15 cellular contexts compared by ENCODE assay signal in the genomic region with DNA sequence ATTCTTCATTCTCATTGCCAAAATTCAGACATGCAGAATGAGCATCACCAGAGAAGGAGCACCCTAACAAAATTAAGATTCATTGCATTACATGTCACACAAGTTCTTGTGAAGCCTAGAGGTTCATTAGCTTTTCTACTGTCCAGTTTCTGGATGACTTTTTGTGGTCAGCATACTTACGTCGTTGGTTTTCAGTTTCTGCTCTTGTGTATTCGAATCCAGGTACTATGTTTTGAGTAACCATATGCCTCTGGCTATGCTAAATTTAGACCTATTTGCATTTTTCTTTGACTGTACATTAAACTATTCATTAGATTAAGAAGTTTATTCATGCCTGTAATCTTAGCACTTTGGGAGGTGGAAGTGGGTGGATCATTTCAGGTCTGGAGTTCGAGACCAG.
DNase-seq lines count a peak whose midpoint lies in the region; ATAC-seq lines count a peak whose summit lies in the region.
"Had no signal": no experiment of that assay in that cellular context is flagged by ENCODE, and none has a peak within 500 bp of the region (broad histone marks: within the 10 kb centered on the region; RNA-seq: fewer than 3 reads in every experiment).

No MANE protein-coding gene starts in this region.

- H3K27ac Mint-ChIP-seq in stimulated activated effector memory CD8-positive, alpha-beta T cell treated with anti-CD3 and anti-CD28 coated beads, Interleukin-12 subunit alpha, Interleukin-12 subunit beta, amount 100 ng/mL, for 72 hours = no peak overlapping the region
- H3K27ac Mint-ChIP-seq: CD4-positive, CD25-positive, alpha-beta regulatory T cell had no signal

- H3K9me3 Mint-ChIP-seq in stimulated activated effector memory CD8-positive, alpha-beta T cell treated with anti-CD3 and anti-CD28 coated beads, Interleukin-12 subunit alpha, Interleukin-12 subunit beta, amount 100 ng/mL, for 72 hours = no peaks in the 10 kb centered on the region

- no peak overlapping the region for H3K4me3 Mint-ChIP-seq in stimulated activated effector memory CD8-positive, alpha-beta T cell treated with anti-CD3 and anti-CD28 coated beads, Interleukin-12 subunit alpha, Interleukin-12 subunit beta, amount 100 ng/mL, for 72 hours
- H3K4me3 Mint-ChIP-seq: CD4-positive, CD25-positive, alpha-beta regulatory T cell had no signal

- H3K4me1 Mint-ChIP-seq in stimulated activated effector memory CD8-positive, alpha-beta T cell treated with anti-CD3 and anti-CD28 coated beads, Interleukin-12 subunit alpha, Interleukin-12 subunit beta, amount 100 ng/mL, for 72 hours = no peaks in the 10 kb centered on the region
- H3K4me1 Mint-ChIP-seq: CD4-positive, CD25-positive, alpha-beta regulatory T cell had no signal

- DNase-seq in stimulated activated effector memory CD8-positive, alpha-beta T cell treated with anti-CD3 and anti-CD28 coated beads, Interleukin-12 subunit alpha, Interleukin-12 subunit beta, amount 100 ng/mL, for 72 hours (ENCODE audit: low spot score in 2 of 2) = no peak
- DNase-seq in NCI-H128 (lab: John Stamatoyannopoulos, UW; ENCODE audit: unreplicated experiment) = no peak
- DNase-seq in H4 (ENCODE audit: low spot score) = no peak
- DNase-seq in amygdala (lab: John Stamatoyannopoulos, UW) = no peak
- DNase-seq: activated CD4-positive, CD25-positive, alpha-beta regulatory T cell; activated T-cell treated with anti-CD3 and anti-CD28 coated beads, Interleukin-2, amount 50 U/mL, for 1 hour; amniotic stem cell; CD4-positive, CD25-positive, alpha-beta regulatory T cell; dorsolateral prefrontal cortex; mesenchymal stem cell; small intestine; thyroid gland had no signal

- ATAC-seq in GM19025 (IDR thresholded peaks at IDR 0.05; ENCODE audit: low read depth, unreplicated experiment) = peak; percentile 61
- peak; percentile 94 for ATAC-seq in HG02610 (IDR thresholded peaks at IDR 0.05; ENCODE audit: unreplicated experiment)
- peak; percentile 83 for ATAC-seq in HG03159 (IDR thresholded peaks at IDR 0.05; ENCODE audit: unreplicated experiment)
- ATAC-seq in stimulated activated effector memory CD8-positive, alpha-beta T cell treated with anti-CD3 and anti-CD28 coated beads, Interleukin-12 subunit alpha, Interleukin-12 subunit beta, amount 100 ng/mL, for 72 hours = peak; percentile 49

- H3K36me3 Mint-ChIP-seq in stimulated activated effector memory CD8-positive, alpha-beta T cell treated with anti-CD3 and anti-CD28 coated beads, Interleukin-12 subunit alpha, Interleukin-12 subunit beta, amount 100 ng/mL, for 72 hours = no peaks in the 10 kb centered on the region
- H3K36me3 Mint-ChIP-seq: CD4-positive, CD25-positive, alpha-beta regulatory T cell had no signal
